In the genomic region with DNA sequence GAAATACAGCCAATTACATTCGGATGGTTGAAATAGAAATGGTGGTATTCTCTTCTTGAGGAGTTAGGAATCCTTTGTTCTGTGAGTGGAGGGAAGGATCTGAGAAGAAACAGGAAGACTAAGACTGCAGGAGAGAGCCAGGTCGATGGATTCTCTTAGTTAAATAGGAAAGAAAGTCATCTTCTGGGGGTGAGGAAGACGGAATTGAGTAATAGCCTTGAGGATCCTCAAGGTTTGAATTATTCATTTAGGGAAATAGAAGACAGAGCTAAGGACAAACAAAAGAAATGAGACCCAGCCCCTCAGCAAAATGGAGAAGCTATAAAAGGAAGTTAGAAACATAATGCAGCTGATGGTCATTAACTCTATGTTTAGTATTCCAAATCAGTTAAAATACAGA, we compare ENCODE assay signal across 1 cellular context.
TF ChIP-seq lines count a peak whose summit lies in the region.

No MANE protein-coding gene starts in this region.

TF ChIP-seq in GM12878, 131 proteins besides CTCF, POLR2A, EP300 and RAD21:
- peak; percentile 16; the same call in 1 of the 2 replicates for TF ChIP-seq SMARCA5 (IDR thresholded peaks at IDR 0.05)
- TF ChIP-seq YBX1 (IDR thresholded peaks at IDR 0.05) = no peak
